ENCODE assay signal across 8 cellular contexts in genomic region chr6:146543211-146543939, GRCh38. TPM values are rescaled to one million over a fixed set of nuclear protein-coding genes. Genes with fewer than 3 reads are reported as not detected.
A peak's percentile ranks its signal among the peaks of the same experiment; 100 is the strongest.
DNase-seq lines count a peak whose midpoint lies in the region; TF ChIP-seq lines count a peak whose summit lies in the region.

TSS of gene RAB32 (plus strand) at chr6:146543833. CDS start at chr6:146543872, 39 bp downstream.

- H3K36me3 ChIP-seq in MG63 = peaks cover 24% of the 10 kb centered on the region
- H3K36me3 ChIP-seq in fibroblast of lung (ENCODE audit: control insufficient read depth, insufficient read depth, low read length) = no peaks in the 10 kb centered on the region
- H3K36me3 ChIP-seq in mucosa of rectum (ENCODE audit: control insufficient read depth in 2 of 2, insufficient read depth in 2 of 2, low read length in 2 of 2) = no peaks in the 10 kb centered on the region
- no peaks in the 10 kb centered on the region for H3K36me3 ChIP-seq in tibial nerve

- no peaks in the 10 kb centered on the region for H4K20me1 ChIP-seq in fibroblast of lung (ENCODE audit: control insufficient read depth, extremely low read depth, insufficient read depth, low read length)

- 9 to 11% methylated on average over 17 to 28 of the region's 86 CpGs for WGBS in tibial nerve, 2 donors

- peak; percentile 21 to 71 for TF ChIP-seq CTCF in fibroblast of lung (conservative IDR thresholded peaks at IDR 0.05 in 1 of 2, IDR thresholded peaks at IDR 0.05 in 1 of 2; ENCODE audit: low read depth in 1 of 2, low read length in 2 of 2)
- TF ChIP-seq CTCF in tibial nerve (IDR thresholded peaks at IDR 0.05) = peak; percentile 57 to 93 (median 88)

- H3K4me3 ChIP-seq in MG63 (peak within 1 kb of the TSS; percentile 77), fibroblast of lung (replicated peaks in 1 of 4; ENCODE audit: control extremely low read depth in 1 of 4, insufficient read depth in 1 of 4, low read depth in 3 of 4, low read length in 4 of 4) (peak within 1 kb of the TSS; percentile 62 to 93 (median 84)), mucosa of rectum (ENCODE audit: low read length in 2 of 2) (peak within 1 kb of the TSS; percentile 79 to 88), tibial nerve (peak within 1 kb of the TSS; percentile 57 to 91 (median 72))

- no peak for TF ChIP-seq EP300 in tibial nerve (IDR thresholded peaks at IDR 0.05)

- H2AFZ ChIP-seq in fibroblast of lung (ENCODE audit: low read length) = peak within 1 kb of the TSS; percentile 87

- TF ChIP-seq POLR2A in tibial nerve (IDR thresholded peaks at IDR 0.05) = peak; percentile 89 to 96

- peak within 1 kb of the TSS; percentile 96 for H3K4me2 ChIP-seq in fibroblast of lung (ENCODE audit: extremely low read depth, insufficient read depth, low read length)

- H3K79me2 ChIP-seq in fibroblast of lung (ENCODE audit: control insufficient read depth, insufficient read depth, low read length) = peaks cover 39% of the 10 kb centered on the region

- peak within 1 kb of the TSS; percentile 96 for H3K27ac ChIP-seq in fibroblast of lung (ENCODE audit: insufficient read depth, low read length)
- peak within 1 kb of the TSS; percentile 94 to 95 for H3K27ac ChIP-seq in mucosa of rectum (ENCODE audit: low read depth in 2 of 2, low read length in 2 of 2)
- peak within 1 kb of the TSS; percentile 92 to 99 (median 96) for H3K27ac ChIP-seq in tibial nerve

- H3K27me3 ChIP-seq in MG63 (no peaks in the 10 kb centered on the region), fibroblast of lung (ENCODE audit: control insufficient read depth, insufficient read depth, low read length) (no peaks in the 10 kb centered on the region), mucosa of rectum (ENCODE audit: control insufficient read depth in 2 of 2, insufficient read depth in 2 of 2, low read length in 2 of 2) (no peaks in the 10 kb centered on the region), tibial nerve (no peaks in the 10 kb centered on the region)

- H3K9me3 ChIP-seq in MG63 (no peaks in the 10 kb centered on the region), fibroblast of lung (ENCODE audit: control insufficient read depth, insufficient read depth, low read depth, low read length) (no peaks in the 10 kb centered on the region), mucosa of rectum (ENCODE audit: control insufficient read depth in 2 of 2, low read length in 2 of 2) (no peaks in the 10 kb centered on the region), tibial nerve (no peaks in the 10 kb centered on the region)

- peak within 1 kb of the TSS; percentile 92 for H3K9ac ChIP-seq in fibroblast of lung (ENCODE audit: insufficient read depth, low read length)
- peak within 1 kb of the TSS; percentile 87 to 95 for H3K9ac ChIP-seq in mucosa of rectum (ENCODE audit: low read depth in 1 of 2, low read length in 2 of 2)

- DNase-seq in DMS 273 (lab: John Stamatoyannopoulos, UW; ENCODE audit: unreplicated experiment) (peak; percentile 73), DMS 273 treated with DMSO at 0.1 percent for 48 hours (lab: John Stamatoyannopoulos, UW) (no peak), HCEC 1CT (peak; percentile 97), MG63 (peak; percentile 98), fibroblast of lung (ENCODE audit: low read depth in 2 of 2) (peak; percentile 95), tibial nerve (ENCODE audit: low spot score in 2 of 2) (peak; percentile 80 to 87)
- peak; percentile 55 for DNase-seq in activated CD8-positive, alpha-beta memory T cell treated with anti-CD3 and anti-CD28 coated beads, Interleukin-2, amount 50 U/mL, for 48 hours

- H3K4me1 ChIP-seq in fibroblast of lung (ENCODE audit: control insufficient read depth, extremely low read depth, insufficient read depth, low read length) (peaks cover 6% of the 10 kb centered on the region), mucosa of rectum (ENCODE audit: control insufficient read depth in 2 of 2, insufficient read depth in 2 of 2, low read length in 2 of 2) (peaks cover 14 to 25% of the 10 kb centered on the region in 2 donors), tibial nerve (peaks cover 0 to 39% (median 18%) of the 10 kb centered on the region in 4 donors)

RNA-seq across cellular contexts. Expression of gene RAB32, which starts in this region (rescaled TPM):
- 161 and 270 TPM in 2 replicates for total RNA-seq in MG63 (2014; rRNA removed; shearing (Covaris generic); ENCODE audit: low replicate concordance)
- 114 and 131 TPM in 2 replicates for total RNA-seq in fibroblast of lung
- polyA plus RNA-seq in fibroblast of lung = 116 and 121 TPM in 2 replicates
- polyA plus RNA-seq in fibroblast of lung (2012) = 103 and 126 TPM in 2 replicates
- 12.4 and 14.0 TPM in 2 replicates for polyA minus RNA-seq in fibroblast of lung (ENCODE audit: low replicate concordance)
- 10 to 100 TPM; 23.2 to 44.4 (median 25.1) TPM for total RNA-seq in tibial nerve
